14 cellular contexts compared by ENCODE assay signal in genomic region chr9:4152201-4152600, GRCh38.
DNase-seq lines count a peak whose midpoint lies in the region; ATAC-seq and TF ChIP-seq lines count a peak whose summit lies in the region.
"Had no signal": no experiment of that assay in that cellular context is flagged by ENCODE, and none has a peak within 500 bp of the region (broad histone marks: within the 10 kb centered on the region; RNA-seq: fewer than 3 reads in every experiment).

No MANE protein-coding gene starts in this region.

- no peaks in the 10 kb centered on the region for H4K20me1 ChIP-seq in GM23338 (replicated peaks; ENCODE audit: insufficient read depth)

- no peaks in the 10 kb centered on the region for H3F3A ChIP-seq in GM23338 (replicated peaks; ENCODE audit: low read depth)

- H3K27me3 ChIP-seq in GM23338 (ENCODE audit: insufficient read depth): no peaks in the 10 kb centered on the region
- H3K27me3 ChIP-seq in esophagus muscularis mucosa: no peaks in the 10 kb centered on the region

- WGBS in esophagus muscularis mucosa: 57% methylated on average over 2 of the region's 2 CpGs

- H3K27me3 Mint-ChIP-seq in GM23338 (ENCODE audit: insufficient read depth, low read depth, poor library complexity) (no peaks in the 10 kb centered on the region), nephron (ENCODE audit: low read depth) (no peaks in the 10 kb centered on the region)

- H3K4me1 Mint-ChIP-seq in GM23338 (peaks cover 16% of the 10 kb centered on the region; the same call in 2 of the 3 replicates), nephron (peaks cover 23% of the 10 kb centered on the region)
- H3K4me1 Mint-ChIP-seq: CD14-positive monocyte had no signal

- peaks cover 19% of the 10 kb centered on the region for H3K4me1 ChIP-seq in GM23338 (ENCODE audit: insufficient read depth)
- H3K4me1 ChIP-seq in esophagus muscularis mucosa: peaks cover 0 to 27% (median 18%) of the 10 kb centered on the region in 4 donors

- H3K36me3 ChIP-seq in GM23338 (ENCODE audit: insufficient read depth) (no peaks in the 10 kb centered on the region), esophagus muscularis mucosa (no peaks in the 10 kb centered on the region)

- H3K4me3 ChIP-seq in GM23338 (no peak overlapping the region), esophagus muscularis mucosa (no peak overlapping the region)

- TF ChIP-seq CTCF in GM23338 (conservative IDR thresholded peaks at IDR 0.05; ENCODE audit: low read depth in 2 of 2): no peak
- no peak for TF ChIP-seq CTCF in esophagus muscularis mucosa (IDR thresholded peaks at IDR 0.05)
- no peak for TF ChIP-seq CTCF in nephron (IDR thresholded peaks at IDR 0.05; ENCODE audit: unreplicated experiment in 3 of 3)

- TF ChIP-seq EP300 in esophagus muscularis mucosa (IDR thresholded peaks at IDR 0.05): no peak

- ATAC-seq in GM23338 (no peak; the same call in 2 of the 3 replicates), Right ventricle myocardium superior (ENCODE audit: poor library complexity) (no peak), HG03439 (IDR thresholded peaks at IDR 0.05; ENCODE audit: unreplicated experiment) (no peak)
- no peak for ATAC-seq in activated CD4-positive, CD25-positive, alpha-beta regulatory T cell treated with anti-CD3 and anti-CD28 coated beads, Interleukin-2, amount 50 U/mL, for 24 hours
- ATAC-seq: CD8-positive, alpha-beta T cell had no signal

- H3K27ac ChIP-seq in GM23338 (ENCODE audit: low read depth) (no peak overlapping the region), esophagus muscularis mucosa (replicated peaks in 1 of 4) (no peak overlapping the region)

- H3K4me3 Mint-ChIP-seq in GM23338 (no peak overlapping the region), nephron (no peak overlapping the region)
- H3K4me3 Mint-ChIP-seq: CD14-positive monocyte; CD8-positive, alpha-beta T cell had no signal

- H3K9me2 ChIP-seq in GM23338 (ENCODE audit: insufficient read depth): no peaks in the 10 kb centered on the region

- H2AFZ ChIP-seq in GM23338: no peak overlapping the region

- no peak for TF ChIP-seq POLR2A in esophagus muscularis mucosa (IDR thresholded peaks at IDR 0.05; ENCODE audit: low read depth)

- no peaks in the 10 kb centered on the region for H3K36me3 Mint-ChIP-seq in GM23338 (ENCODE audit: low read depth)
- H3K36me3 Mint-ChIP-seq in nephron (ENCODE audit: low read depth): no peaks in the 10 kb centered on the region
- H3K36me3 Mint-ChIP-seq: CD14-positive monocyte; CD8-positive, alpha-beta T cell had no signal

- H3K27ac Mint-ChIP-seq in GM23338 (peak overlapping the region; percentile 68; the same call in 1 of the 2 replicates), nephron (peak overlapping the region; percentile 59 to 87 (median 85))
- H3K27ac Mint-ChIP-seq: CD14-positive monocyte; CD8-positive, alpha-beta T cell had no signal

- H3K9me3 ChIP-seq in esophagus muscularis mucosa: no peaks in the 10 kb centered on the region

- no peaks in the 10 kb centered on the region for H3K79me2 ChIP-seq in GM23338 (replicated peaks; ENCODE audit: insufficient read depth)

- intact Hi-C loops in esophagus muscularis mucosa (cut with DNase I): no loop called here
- intact Hi-C loops in Right ventricle myocardium superior (cut with DNase I): no loop called here

- DNase-seq in GM23338 (ENCODE audit: low spot score): peak; percentile 14
- DNase-seq in esophagus muscularis mucosa (ENCODE audit: extremely low spot score): peak; percentile 17
- DNase-seq in Right ventricle myocardium superior: no peak
- DNase-seq in NCI-H2171 treated with DMSO at 0.1 percent for 48 hours (lab: John Stamatoyannopoulos, UW): no peak
- DNase-seq: CD8-positive, alpha-beta T cell; COR-L47; DND-41; GF-D8; IMR-90; KBM-7 had no signal

- no peaks in the 10 kb centered on the region for H3K9me3 Mint-ChIP-seq in GM23338
- no peaks in the 10 kb centered on the region for H3K9me3 Mint-ChIP-seq in nephron
- H3K9me3 Mint-ChIP-seq: CD14-positive monocyte; CD8-positive, alpha-beta T cell had no signal

- H3K4me2 ChIP-seq in GM23338: no peak overlapping the region

TF ChIP-seq in GM23338, 12 proteins besides CTCF, POLR2A, EP300 and RAD21:
- TF ChIP-seq ZNF331 (CRISPR knock-in tag; IDR thresholded peaks at IDR 0.05; ENCODE audit: low read depth) (no peak), STAT1 (IDR thresholded peaks at IDR 0.05; ENCODE audit: unreplicated experiment) (no peak), EZH2phosphoT487 (IDR thresholded peaks at IDR 0.05; ENCODE audit: unreplicated experiment) (no peak), POLR2AphosphoS5 (IDR thresholded peaks at IDR 0.05; ENCODE audit: low read depth) (no peak)
- TF ChIP-seq, protein P1, sequence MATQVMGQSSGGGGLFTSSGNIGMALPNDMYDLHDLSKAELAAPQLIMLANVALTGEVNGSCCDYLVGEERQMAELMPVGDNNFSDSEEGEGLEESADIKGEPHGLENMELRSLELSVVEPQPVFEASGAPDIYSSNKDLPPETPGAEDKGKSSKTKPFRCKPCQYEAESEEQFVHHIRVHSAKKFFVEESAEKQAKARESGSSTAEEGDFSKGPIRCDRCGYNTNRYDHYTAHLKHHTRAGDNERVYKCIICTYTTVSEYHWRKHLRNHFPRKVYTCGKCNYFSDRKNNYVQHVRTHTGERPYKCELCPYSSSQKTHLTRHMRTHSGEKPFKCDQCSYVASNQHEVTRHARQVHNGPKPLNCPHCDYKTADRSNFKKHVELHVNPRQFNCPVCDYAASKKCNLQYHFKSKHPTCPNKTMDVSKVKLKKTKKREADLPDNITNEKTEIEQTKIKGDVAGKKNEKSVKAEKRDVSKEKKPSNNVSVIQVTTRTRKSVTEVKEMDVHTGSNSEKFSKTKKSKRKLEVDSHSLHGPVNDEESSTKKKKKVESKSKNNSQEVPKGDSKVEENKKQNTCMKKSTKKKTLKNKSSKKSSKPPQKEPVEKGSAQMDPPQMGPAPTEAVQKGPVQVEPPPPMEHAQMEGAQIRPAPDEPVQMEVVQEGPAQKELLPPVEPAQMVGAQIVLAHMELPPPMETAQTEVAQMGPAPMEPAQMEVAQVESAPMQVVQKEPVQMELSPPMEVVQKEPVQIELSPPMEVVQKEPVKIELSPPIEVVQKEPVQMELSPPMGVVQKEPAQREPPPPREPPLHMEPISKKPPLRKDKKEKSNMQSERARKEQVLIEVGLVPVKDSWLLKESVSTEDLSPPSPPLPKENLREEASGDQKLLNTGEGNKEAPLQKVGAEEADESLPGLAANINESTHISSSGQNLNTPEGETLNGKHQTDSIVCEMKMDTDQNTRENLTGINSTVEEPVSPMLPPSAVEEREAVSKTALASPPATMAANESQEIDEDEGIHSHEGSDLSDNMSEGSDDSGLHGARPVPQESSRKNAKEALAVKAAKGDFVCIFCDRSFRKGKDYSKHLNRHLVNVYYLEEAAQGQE (IDR thresholded peaks at IDR 0.05; ENCODE audit: unreplicated experiment): no peak

Comparison
In these comparisons a context has a peak if more than half of its experiments do, and no peak if none do; other contexts are left out.
1. DNase-seq: peak in GM23338 (single experiment) and esophagus muscularis mucosa (single experiment); none in Right ventricle myocardium superior (single experiment) and NCI-H2171 treated with DMSO at 0.1 percent for 48 hours (single experiment).